In the genomic region with DNA sequence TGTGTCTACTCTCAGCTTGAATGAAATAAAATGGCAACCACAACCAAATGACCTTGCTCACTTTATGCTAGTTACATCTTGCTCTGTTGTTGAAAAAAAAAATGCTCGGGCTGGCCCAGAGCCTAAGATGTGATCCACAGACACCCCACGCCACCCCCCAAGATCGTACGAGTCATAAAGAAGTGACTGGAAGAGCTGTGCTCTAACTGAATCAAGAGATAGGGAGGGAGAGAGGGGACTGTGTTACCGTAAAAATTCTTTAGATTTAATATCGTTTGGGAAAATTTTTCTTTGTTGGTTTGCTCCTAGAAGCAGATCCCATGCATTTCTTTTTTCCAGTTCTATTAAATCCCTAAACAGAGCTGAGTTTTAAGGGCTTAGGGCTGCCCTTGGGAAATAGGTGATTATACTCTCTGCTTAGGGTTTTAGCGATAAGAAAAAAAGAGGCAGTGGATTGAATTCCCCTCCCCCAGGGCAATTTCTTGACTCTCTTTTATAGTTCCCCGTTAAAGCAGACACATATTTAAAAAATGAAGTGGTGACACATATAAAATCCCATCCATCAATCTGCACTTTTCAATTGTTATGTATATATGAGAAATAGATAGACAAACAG, we compare ENCODE assay signal across 18 cellular contexts. TPM values are rescaled to one million over a fixed set of nuclear protein-coding genes. Genes with fewer than 3 reads are reported as not detected.
DNase-seq lines count a peak whose midpoint lies in the region; ATAC-seq, FAIRE-seq and TF ChIP-seq lines count a peak whose summit lies in the region.
"Had no signal": no experiment of that assay in that cellular context is flagged by ENCODE, and none has a peak within 500 bp of the region (broad histone marks: within the 10 kb centered on the region; RNA-seq: fewer than 3 reads in every experiment).

No MANE protein-coding gene starts in this region.

- H3K79me1 ChIP-seq in mesenchymal stem cell (replicated peaks; ENCODE audit: low read length, poor library complexity, severe bottlenecking), result no peaks in the 10 kb centered on the region

- peaks cover 28% of the 10 kb centered on the region for H3K36me3 Mint-ChIP-seq in activated naive CD8-positive, alpha-beta T cell treated with anti-CD3 and anti-CD28 coated beads, Interleukin-2, amount 50 U/mL, for 24 hours (ENCODE audit: low read depth)

- no peak for FAIRE-seq in GM12891 (lab: Jason Lieb, UNC)
- FAIRE-seq: frontal cortex had no signal

- H4K8ac ChIP-seq in mesenchymal stem cell (ENCODE audit: low read length), result no peak overlapping the region

- H2BK12ac ChIP-seq in mesenchymal stem cell (ENCODE audit: low read length in 2 of 2), result no peak overlapping the region

- H4K91ac ChIP-seq in mesenchymal stem cell (ENCODE audit: low read length), result no peak overlapping the region

- H3K18ac ChIP-seq in mesenchymal stem cell (ENCODE audit: low read depth in 1 of 2, low read length in 2 of 2), result no peak overlapping the region

- H3K14ac ChIP-seq in mesenchymal stem cell (ENCODE audit: low read length in 2 of 2), result no peak overlapping the region

- peaks cover 62% of the 10 kb centered on the region for H3K4me1 ChIP-seq in A673 (ENCODE audit: insufficient read depth, low read length, poor library complexity, severe bottlenecking)
- peaks cover 12% of the 10 kb centered on the region for H3K4me1 ChIP-seq in HEK293 (ENCODE audit: control insufficient read depth, insufficient read depth, low read length)
- peaks cover 17% of the 10 kb centered on the region for H3K4me1 ChIP-seq in mesenchymal stem cell (ENCODE audit: control insufficient read depth, insufficient read depth, low read depth, low read length)

- DNase-seq in A673 (ENCODE audit: low spot score) (peak; percentile 47), mesenchymal stem cell (no peak), GM12891 (ENCODE audit: insufficient read length, low spot score) (no peak)
- DNase-seq in activated naive CD8-positive, alpha-beta T cell treated with anti-CD3 and anti-CD28 coated beads, Interleukin-2, amount 50 U/mL, for 24 hours, result no peak
- DNase-seq: activated CD4-positive, alpha-beta T cell treated with anti-CD3 and anti-CD28 coated beads, Interleukin-2, amount 10 ng/mL, durations not matched to agents 7 days and 5 days; activated naive CD4-positive, alpha-beta T cell treated with anti-CD3 and anti-CD28 coated beads, Interleukin-2, amount 50 U/mL, for 16 hours; dorsolateral prefrontal cortex; NK-92 treated with Interleukin-12 subunit alpha and Interleukin-12 subunit beta, amount 100 ng/mL, for 24 hours; nucleus accumbens; stimulated activated CD4-positive, alpha-beta T cell treated with anti-CD3 and anti-CD28 coated beads, Interleukin-15, amount 100 ng/mL, for 24 hours; stimulated activated CD8-positive, alpha-beta memory T cell treated with anti-CD3 and anti-CD28 coated beads, Interleukin-4, amount 100 ng/mL, for 48 hours had no signal

- no peaks in the 10 kb centered on the region for H3K27me3 Mint-ChIP-seq in activated naive CD8-positive, alpha-beta T cell treated with anti-CD3 and anti-CD28 coated beads, Interleukin-2, amount 50 U/mL, for 24 hours
- H3K27me3 Mint-ChIP-seq: activated CD4-positive, alpha-beta T cell treated with anti-CD3 and anti-CD28 coated beads, Interleukin-2, amount 10 ng/mL, durations not matched to agents 7 days and 5 days; B cell had no signal

- no peak overlapping the region for H2BK15ac ChIP-seq in mesenchymal stem cell (ENCODE audit: low read depth, poor library complexity, severe bottlenecking)

- H3K36me3 ChIP-seq in A673 (ENCODE audit: insufficient read depth, low read length, poor library complexity, severe bottlenecking) (no peaks in the 10 kb centered on the region), HEK293 (ENCODE audit: control insufficient read depth in 2 of 2, insufficient read depth in 1 of 2, low read length in 2 of 2) (no peaks in the 10 kb centered on the region), mesenchymal stem cell (ENCODE audit: control insufficient read depth in 1 of 2, insufficient read depth in 2 of 2, low read depth in 1 of 2, low read length in 2 of 2) (peaks cover 0 to 7% of the 10 kb centered on the region in 2 experiments)

- H3K4me3 ChIP-seq in A673 (ENCODE audit: low read depth, low read length, poor library complexity, severe bottlenecking) (peak overlapping the region; percentile 2), HEK293 (ENCODE audit: low read depth, low read length) (no peak overlapping the region), mesenchymal stem cell (ENCODE audit: insufficient read depth in 1 of 2, low read depth in 1 of 2, low read length in 2 of 2) (no peak overlapping the region)
- H3K4me3 ChIP-seq: dorsolateral prefrontal cortex had no signal

- no peak overlapping the region for H3K4me3 Mint-ChIP-seq in activated naive CD8-positive, alpha-beta T cell treated with anti-CD3 and anti-CD28 coated beads, Interleukin-2, amount 50 U/mL, for 24 hours
- H3K4me3 Mint-ChIP-seq: activated CD4-positive, alpha-beta T cell treated with anti-CD3 and anti-CD28 coated beads, Interleukin-2, amount 10 ng/mL, durations not matched to agents 7 days and 5 days; B cell had no signal

- no peak overlapping the region for H3K4ac ChIP-seq in mesenchymal stem cell (ENCODE audit: low read depth in 1 of 2, low read length in 2 of 2)

- no peak for TF ChIP-seq POLR2A in GM12891 (IDR thresholded peaks at IDR 0.05; ENCODE audit: low read depth, low read length)

- peak overlapping the region; percentile 67 for H2AK5ac ChIP-seq in mesenchymal stem cell (ENCODE audit: low read length, severe bottlenecking)

- 89% methylated on average over 6 of the region's 8 CpGs for WGBS in mesenchymal stem cell

- no peak overlapping the region for H2BK120ac ChIP-seq in mesenchymal stem cell (ENCODE audit: low read depth, low read length)

- BruUV-seq in A673 (replicated peaks; lab: Mats Ljungman, UMichigan), result no TSS peak

- no peak overlapping the region for H3K9ac ChIP-seq in mesenchymal stem cell (ENCODE audit: low read length)

- POLR2A ChIA-PET in A673 (lab: Charles Lee; ENCODE audit: low non-redundant PET), result interaction anchor here (0.6 kb wide), 1 partner anchor 8 kb away, joined by 4 read pairs; no protein-coding TSS in a partner anchor
- POLR2A ChIA-PET in HEK293 (lab: Yijun Ruan, JAX), result no interaction called here

- intact Hi-C loops in A673 (cut with micrococcal nuclease; ENCODE audit: unreplicated experiment), result no loop called here

- TF ChIP-seq CTCF in A673 (conservative IDR thresholded peaks at IDR 0.05; ENCODE audit: low read depth, low read length), result no peak
- no peak for TF ChIP-seq CTCF in HEK293 (tag by site-specific recombination; IDR thresholded peaks at IDR 0.05)

- no peak overlapping the region for H3K23ac ChIP-seq in mesenchymal stem cell (ENCODE audit: low read length in 2 of 2)

- no peak overlapping the region for H2AFZ ChIP-seq in mesenchymal stem cell (ENCODE audit: low read depth, low read length)

- H3K9me3 Mint-ChIP-seq in activated naive CD8-positive, alpha-beta T cell treated with anti-CD3 and anti-CD28 coated beads, Interleukin-2, amount 50 U/mL, for 24 hours, result no peaks in the 10 kb centered on the region
- H3K9me3 Mint-ChIP-seq: activated CD4-positive, alpha-beta T cell treated with anti-CD3 and anti-CD28 coated beads, Interleukin-2, amount 10 ng/mL, durations not matched to agents 7 days and 5 days had no signal

- peaks cover 80% of the 10 kb centered on the region for H3K4me1 Mint-ChIP-seq in activated naive CD8-positive, alpha-beta T cell treated with anti-CD3 and anti-CD28 coated beads, Interleukin-2, amount 50 U/mL, for 24 hours

- no peak for ATAC-seq in activated naive CD8-positive, alpha-beta T cell treated with anti-CD3 and anti-CD28 coated beads, Interleukin-2, amount 50 U/mL, for 24 hours
- ATAC-seq in HG03378 (IDR thresholded peaks at IDR 0.05; ENCODE audit: unreplicated experiment) (no peak), GM18909 (IDR thresholded peaks at IDR 0.05; ENCODE audit: poor library complexity, unreplicated experiment) (no peak), GM18517 (IDR thresholded peaks at IDR 0.05; ENCODE audit: unreplicated experiment) (no peak)

- H3K27ac ChIP-seq in A673 (ENCODE audit: low read depth, low read length, poor library complexity, severe bottlenecking), result peak overlapping the region; percentile 63
- peak overlapping the region; percentile 61 for H3K27ac ChIP-seq in HEK293 (ENCODE audit: extremely low read depth, low read depth, low read length)
- peak overlapping the region; percentile 41 for H3K27ac ChIP-seq in mesenchymal stem cell (ENCODE audit: low read length, poor library complexity, severe bottlenecking)
- H3K27ac ChIP-seq: dorsolateral prefrontal cortex, HL-60 had no signal

- CTCF ChIA-PET in A673 (lab: Charles Lee) (interaction anchor here (1.7 kb wide), 1 partner anchor 14 kb away, joined by 3 read pairs; a partner anchor contains a TSS), HEK293 (lab: Yijun Ruan, JAX) (interaction anchor here (0.6 to 1.0 kb wide), 2 partner anchors 10 to 15 kb away, joined by 3 to 4 read pairs; no protein-coding TSS in a partner anchor)

- H3K4me2 ChIP-seq in mesenchymal stem cell (ENCODE audit: low read length, poor library complexity, severe bottlenecking), result no peak overlapping the region

- H2BK5ac ChIP-seq in mesenchymal stem cell (ENCODE audit: low read depth, low read length, poor library complexity, severe bottlenecking), result no peak overlapping the region

- H3K27me3 ChIP-seq in A673 (replicated peaks; ENCODE audit: insufficient read depth, low read depth, low read length, poor library complexity) (no peaks in the 10 kb centered on the region), mesenchymal stem cell (ENCODE audit: control insufficient read depth in 1 of 2, insufficient read depth in 1 of 2, low read length in 2 of 2) (no peaks in the 10 kb centered on the region)
- H3K27me3 ChIP-seq: dorsolateral prefrontal cortex had no signal

- H3K9me3 ChIP-seq in A673 (ENCODE audit: low read depth, low read length, poor library complexity, severe bottlenecking) (no peaks in the 10 kb centered on the region), HEK293 (ENCODE audit: control insufficient read depth, insufficient read depth, low read depth, low read length) (no peaks in the 10 kb centered on the region), mesenchymal stem cell (ENCODE audit: control insufficient read depth, low read length) (no peaks in the 10 kb centered on the region)

- H3K27ac Mint-ChIP-seq in activated naive CD8-positive, alpha-beta T cell treated with anti-CD3 and anti-CD28 coated beads, Interleukin-2, amount 50 U/mL, for 24 hours, result peak overlapping the region; percentile 10
- H3K27ac Mint-ChIP-seq: activated CD4-positive, alpha-beta T cell treated with anti-CD3 and anti-CD28 coated beads, Interleukin-2, amount 10 ng/mL, durations not matched to agents 7 days and 5 days; B cell had no signal

TF ChIP-seq in HEK293, 187 proteins besides CTCF, POLR2A, EP300 and RAD21 (continues in another document):
- 0 out of 2 replicates have a peak, but pooled peaks have one; percentile 28 for TF ChIP-seq TRIM28 (IDR thresholded peaks at IDR 0.05; ENCODE audit: borderline replicate concordance, low read length)

TF ChIP-seq in GM12891, 5 proteins besides CTCF, POLR2A, EP300 and RAD21 (continues in another document):
- TF ChIP-seq TAF1 (IDR thresholded peaks at IDR 0.05; ENCODE audit: low read depth, low read length) (no peak), POU2F2 (IDR thresholded peaks at IDR 0.05; ENCODE audit: low read depth, low read length) (no peak), POLR2AphosphoS5 (IDR thresholded peaks at IDR 0.05; ENCODE audit: low read depth, low read length) (no peak)

RNA-seq across cellular contexts. Expression of a gene that starts 14.5 kb away (rescaled TPM):
- 6.4 and 7.9 TPM in 2 replicates for total RNA-seq in A673 (2021)
- 33.4 TPM for polyA plus RNA-seq in mesenchymal stem cell (2013, experiment 1 of 2)
- polyA plus RNA-seq in mesenchymal stem cell (2013, experiment 2 of 2), result 31.6 TPM
- polyA plus RNA-seq in GM12891 (2012; ENCODE audit: low read depth, missing spikeins), result 4.5 TPM
